Comparison of ENCODE assay signal across 1 cellular context in genomic region chr15:71792521-71792920, GRCh38.
TF ChIP-seq lines count a peak whose summit lies in the region.

No MANE protein-coding gene starts in this region.

TF ChIP-seq in HepG2, 621 proteins besides CTCF, POLR2A, EP300 and RAD21 (continued from another document):
- TF ChIP-seq ZBTB33 (CRISPR knock-in tag; IDR thresholded peaks at IDR 0.05) (no peak), FOXA3 (CRISPR knock-in tag; IDR thresholded peaks at IDR 0.05) (no peak), KDM4B (CRISPR knock-in tag; IDR thresholded peaks at IDR 0.05) (no peak), ZNF75D (CRISPR knock-in tag; IDR thresholded peaks at IDR 0.05; ENCODE audit: borderline replicate concordance) (no peak), ZNF451 (CRISPR knock-in tag; IDR thresholded peaks at IDR 0.05) (no peak), CHD4 (IDR thresholded peaks at IDR 0.05; ENCODE audit: borderline replicate concordance, low read length) (no peak), ZNF660 (CRISPR knock-in tag; IDR thresholded peaks at IDR 0.05; ENCODE audit: borderline replicate concordance, low read depth) (no peak), FIP1L1 (IDR thresholded peaks at IDR 0.05; ENCODE audit: borderline replicate concordance, insufficient read depth, low read depth, low read length) (no peak), ZNF576 (CRISPR knock-in tag; IDR thresholded peaks at IDR 0.05) (no peak), THAP11 (CRISPR knock-in tag; IDR thresholded peaks at IDR 0.05) (no peak), ZNF484 (CRISPR knock-in tag; IDR thresholded peaks at IDR 0.05; ENCODE audit: borderline replicate concordance, low read depth) (no peak), ARID5B (CRISPR knock-in tag; IDR thresholded peaks at IDR 0.05) (no peak), ZNF251 (CRISPR knock-in tag; IDR thresholded peaks at IDR 0.05) (no peak)
